Comparison of ENCODE assay signal across 24 cellular contexts in the genomic region with DNA sequence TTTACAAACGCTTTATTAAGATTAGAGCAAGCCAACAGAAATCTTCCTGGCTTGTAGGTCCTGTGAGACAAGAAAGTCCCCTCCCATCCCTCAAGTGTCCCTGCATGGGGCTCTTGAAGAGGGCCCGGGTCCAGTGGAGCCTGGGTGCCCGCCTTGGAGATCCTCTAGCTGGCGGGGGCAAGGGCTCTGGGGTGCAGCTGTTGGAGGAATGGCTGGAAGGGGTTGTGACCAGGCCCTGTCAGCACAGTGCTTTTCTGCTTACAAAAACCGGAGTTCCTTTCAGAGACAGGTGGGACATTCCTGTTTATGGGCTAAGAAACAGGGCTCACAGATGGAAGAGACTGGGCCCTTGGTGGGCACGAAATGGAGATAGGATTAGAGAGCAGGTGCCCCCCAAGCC. TPM values are rescaled to one million over a fixed set of nuclear protein-coding genes. Genes with fewer than 3 reads are reported as not detected.
DNase-seq lines count a peak whose midpoint lies in the region; FAIRE-seq and TF ChIP-seq lines count a peak whose summit lies in the region.
"Had no signal": no experiment of that assay in that cellular context is flagged by ENCODE, and none has a peak within 500 bp of the region (broad histone marks: within the 10 kb centered on the region; RNA-seq: fewer than 3 reads in every experiment).

No MANE protein-coding gene starts in this region.

- H2AK5ac ChIP-seq in neuronal stem cell (ENCODE audit: low read depth, low read length) (peak overlapping the region; percentile 96), H9 (ENCODE audit: insufficient read length, low read length) (no peak overlapping the region)

- no peak overlapping the region for H3K14ac ChIP-seq in neuronal stem cell (ENCODE audit: low read length)
- no peak overlapping the region for H3K14ac ChIP-seq in H9 (ENCODE audit: insufficient read depth, low read length)

- H3K4me1 Mint-ChIP-seq in nephron: peaks cover 65% of the 10 kb centered on the region
- peaks cover 17 to 55% of the 10 kb centered on the region in 2 experiments for H3K4me1 Mint-ChIP-seq in H9
- H3K4me1 Mint-ChIP-seq: CD4-positive, CD25-positive, alpha-beta regulatory T cell; CD8-positive, alpha-beta memory T cell had no signal

- no CpG with 5 or more reads among the region's 6 CpGs for WGBS in neuronal stem cell (ENCODE audit: extremely low coverage in 2 of 2, insufficient read length in 2 of 2, insufficient replicate concordance in 1 of 2), 2 donors
- no CpG with 5 or more reads among the region's 6 CpGs for WGBS in H9 (ENCODE audit: extremely low coverage, insufficient read length, low lambda C conversion rate)
- WGBS in adrenal gland, 4 donors: 89 to 98% (median 93%) methylated on average over 6 of the region's 6 CpGs

- H2BK5ac ChIP-seq in neuronal stem cell (ENCODE audit: low read length) (peak overlapping the region; percentile 85), H9 (ENCODE audit: insufficient read length, low read length) (no peak overlapping the region)

- H3K4me1 ChIP-seq in endothelial cell of umbilical vein (ENCODE audit: control insufficient read depth, extremely low read depth, insufficient read depth, low read length) (no peaks in the 10 kb centered on the region), neuronal stem cell (ENCODE audit: control insufficient read depth in 2 of 2, insufficient read depth in 1 of 2, low read depth in 1 of 2, low read length in 2 of 2) (peaks cover 30 to 43% of the 10 kb centered on the region in 2 donors), H9 (ENCODE audit: insufficient read depth, low read length) (no peaks in the 10 kb centered on the region), adrenal gland (replicated peaks in 1 of 2) (no peaks in the 10 kb centered on the region)

- no peaks in the 10 kb centered on the region for H3K36me3 Mint-ChIP-seq in nephron (ENCODE audit: low read depth)
- H3K36me3 Mint-ChIP-seq in H9 (ENCODE audit: insufficient read depth in 1 of 3, low read depth in 3 of 3): peaks cover 0 to 4% (median 0%) of the 10 kb centered on the region in 3 experiments; a peak in 3 of 7 replicates
- H3K36me3 Mint-ChIP-seq: CD4-positive, CD25-positive, alpha-beta regulatory T cell; CD8-positive, alpha-beta memory T cell had no signal

- H3K23ac ChIP-seq in neuronal stem cell (ENCODE audit: low read depth, low read length, poor library complexity): no peak overlapping the region
- no peak overlapping the region for H3K23ac ChIP-seq in H9 (ENCODE audit: insufficient read length, low read depth, low read length)

- H4K20me1 ChIP-seq in endothelial cell of umbilical vein (replicated peaks; ENCODE audit: control insufficient read depth, extremely low read depth, insufficient read depth, low read length) (no peaks in the 10 kb centered on the region), H9 (ENCODE audit: control insufficient read depth, insufficient read depth, insufficient read length) (no peaks in the 10 kb centered on the region)

- H3K23me2 ChIP-seq in H9 (ENCODE audit: insufficient read length, low read depth, low read length, poor library complexity, severe bottlenecking): peaks cover 8% of the 10 kb centered on the region

- CTCF ChIA-PET in endothelial cell of umbilical vein (lab: Charles Lee): interaction anchor here (1.1 to 4.4 kb wide), 3 partner anchors 12 to 78 kb away, joined by 3 to 24 read pairs (median 3); no protein-coding TSS in a partner anchor

- DNase-seq in endothelial cell of umbilical vein (ENCODE audit: low read depth, low spot score): no peak
- no peak for DNase-seq in neuronal stem cell (ENCODE audit: low spot score)
- DNase-seq in H9: no peak
- DNase-seq in HPDE6-E6E7 (ENCODE audit: extremely low spot score): no peak
- no peak for DNase-seq in activated CD8-positive, alpha-beta memory T cell treated with anti-CD3 and anti-CD28 coated beads, Interleukin-2, amount 50 U/mL, for 4 hours
- no peak for DNase-seq in adrenal gland
- DNase-seq: ACHN; BE2C; C1 segment of cervical spinal cord; CD4-positive, CD25-positive, alpha-beta regulatory T cell; CD8-positive, alpha-beta memory T cell; COR-L47; DMS 273 treated with DMSO at 0.1 percent for 48 hours; DMS53; DND-41; EL; GM23248; HCEC 1CT had no signal

- H4K8ac ChIP-seq in neuronal stem cell (ENCODE audit: low read depth, low read length) (no peak overlapping the region), H9 (replicated peaks; ENCODE audit: insufficient read length, low read depth, low read length) (no peak overlapping the region)

- H2BK120ac ChIP-seq in neuronal stem cell (ENCODE audit: low read depth, low read length) (peak overlapping the region; percentile 89), H9 (ENCODE audit: low read depth, low read length, poor library complexity, severe bottlenecking) (no peak overlapping the region)

- H3K18ac ChIP-seq in neuronal stem cell (ENCODE audit: low read length) (peak overlapping the region; percentile 89), H9 (ENCODE audit: insufficient read length, low read depth, low read length) (no peak overlapping the region)

- no TSS peak for BruUV-seq in endothelial cell of umbilical vein (replicated peaks; lab: Mats Ljungman, UMichigan)

- POLR2A ChIA-PET in endothelial cell of umbilical vein (lab: Charles Lee): no interaction called here

- H3K4ac ChIP-seq in neuronal stem cell (ENCODE audit: low read length): no peak overlapping the region
- H3K4ac ChIP-seq in H9 (ENCODE audit: low read depth, low read length): no peak overlapping the region

- H3K27ac ChIP-seq in endothelial cell of umbilical vein (ENCODE audit: insufficient read depth, low read depth, low read length) (no peak overlapping the region), neuronal stem cell (replicated peaks; ENCODE audit: low read length) (peak overlapping the region; percentile 63), H9 (ENCODE audit: insufficient read length, low read depth, low read length) (no peak overlapping the region), adrenal gland (no peak overlapping the region)
- H3K27ac ChIP-seq: GM23248 had no signal

- TF ChIP-seq POLR2A in endothelial cell of umbilical vein (IDR thresholded peaks at IDR 0.05; ENCODE audit: low read depth, low read length): no peak
- TF ChIP-seq POLR2A in adrenal gland (IDR thresholded peaks at IDR 0.05): no peak

- H3K9ac ChIP-seq in endothelial cell of umbilical vein (replicated peaks; ENCODE audit: extremely low read depth, insufficient read depth, low read length) (no peak overlapping the region), neuronal stem cell (ENCODE audit: low read depth, low read length, poor library complexity) (no peak overlapping the region), H9 (ENCODE audit: extremely low read depth, insufficient read length, low read length) (no peak overlapping the region)
- H3K9ac ChIP-seq: GM23248 had no signal

- no peak overlapping the region for H2BK12ac ChIP-seq in neuronal stem cell (ENCODE audit: low read length)
- H2BK12ac ChIP-seq in H9 (ENCODE audit: insufficient read length, low read depth, low read length): no peak overlapping the region

- TF ChIP-seq CTCF in endothelial cell of umbilical vein (IDR thresholded peaks at IDR 0.05; ENCODE audit: extremely low read depth in 1 of 2, insufficient read depth in 1 of 2, low read depth in 1 of 2, low read length in 2 of 2): no peak
- no peak for TF ChIP-seq CTCF in nephron (IDR thresholded peaks at IDR 0.05; ENCODE audit: unreplicated experiment in 3 of 3)
- TF ChIP-seq CTCF in H9 (conservative IDR thresholded peaks at IDR 0.05): no peak
- TF ChIP-seq CTCF in adrenal gland (IDR thresholded peaks at IDR 0.05): no peak

- H3K4me3 ChIP-seq in endothelial cell of umbilical vein (replicated peaks in 1 of 3; ENCODE audit: insufficient read depth in 1 of 3, low read depth in 1 of 3, low read length in 3 of 3): no peak overlapping the region
- H3K4me3 ChIP-seq in neuronal stem cell (ENCODE audit: low read length in 2 of 2): no peak overlapping the region
- no peak overlapping the region for H3K4me3 ChIP-seq in adrenal gland
- H3K4me3 ChIP-seq: GM12878, GM23248 had no signal

- H3K4me2 ChIP-seq in endothelial cell of umbilical vein (ENCODE audit: insufficient read depth, low read length) (no peak overlapping the region), neuronal stem cell (ENCODE audit: insufficient read depth, low read length, poor library complexity, severe bottlenecking) (no peak overlapping the region), H9 (ENCODE audit: insufficient read depth, insufficient read length, low read length) (no peak overlapping the region)

- peak overlapping the region in 2 of 3 experiments; percentile 65 to 70 for H3K27ac Mint-ChIP-seq in nephron
- H3K27ac Mint-ChIP-seq in H9: no peak overlapping the region
- H3K27ac Mint-ChIP-seq: CD4-positive, CD25-positive, alpha-beta regulatory T cell; CD8-positive, alpha-beta memory T cell had no signal

- H3K9me3 Mint-ChIP-seq in nephron (no peaks in the 10 kb centered on the region), H9 (peaks cover 5 to 8% of the 10 kb centered on the region in 2 experiments)
- H3K9me3 Mint-ChIP-seq: CD8-positive, alpha-beta memory T cell had no signal

- H3K56ac ChIP-seq in H9 (ENCODE audit: insufficient read length, low read depth, low read length): no peak overlapping the region

- H3K79me2 ChIP-seq in endothelial cell of umbilical vein (ENCODE audit: control insufficient read depth, insufficient read depth, low read length) (no peaks in the 10 kb centered on the region), H9 (ENCODE audit: insufficient read depth, low read length) (no peaks in the 10 kb centered on the region)

- no peaks in the 10 kb centered on the region for H3K9me3 ChIP-seq in endothelial cell of umbilical vein (replicated peaks; ENCODE audit: control insufficient read depth, insufficient read depth, low read length)
- no peaks in the 10 kb centered on the region for H3K9me3 ChIP-seq in neuronal stem cell (replicated peaks in 1 of 2; ENCODE audit: control insufficient read depth in 2 of 2, insufficient read depth in 1 of 2, low read depth in 1 of 2, low read length in 2 of 2)
- no peaks in the 10 kb centered on the region for H3K9me3 ChIP-seq in H9 (ENCODE audit: control insufficient read depth, low read depth, low read length)
- H3K9me3 ChIP-seq in adrenal gland (replicated peaks in 1 of 3): no peaks in the 10 kb centered on the region
- H3K9me3 ChIP-seq: BE2C had no signal

- H2BK15ac ChIP-seq in neuronal stem cell (ENCODE audit: low read length): peak overlapping the region; percentile 19
- H2BK15ac ChIP-seq in H9 (ENCODE audit: low read depth, low read length): no peak overlapping the region

- peaks cover 2% of the 10 kb centered on the region for H3K79me1 ChIP-seq in neuronal stem cell (ENCODE audit: low read depth, low read length)
- no peaks in the 10 kb centered on the region for H3K79me1 ChIP-seq in H9 (ENCODE audit: insufficient read depth, low read depth, low read length, poor library complexity, severe bottlenecking)

- dilution Hi-C loops in endothelial cell of umbilical vein (cut with MboI; ENCODE audit: extremely low pct_ligation_motif_present, low sequenced_read_pairs): no loop called here

- H3K27me3 Mint-ChIP-seq in nephron (ENCODE audit: low read depth) (peaks cover 75% of the 10 kb centered on the region), H9 (ENCODE audit: low read depth) (peaks cover 73% of the 10 kb centered on the region)

- no peak overlapping the region for H2BK20ac ChIP-seq in H9 (ENCODE audit: low read depth, low read length, poor library complexity, severe bottlenecking)

- peak overlapping the region in 2 of 3 experiments; percentile 46 to 66 for H3K4me3 Mint-ChIP-seq in nephron
- H3K4me3 Mint-ChIP-seq in H9: no peak overlapping the region
- H3K4me3 Mint-ChIP-seq: CD4-positive, CD25-positive, alpha-beta regulatory T cell; CD8-positive, alpha-beta memory T cell had no signal

- H3K9me1 ChIP-seq in endothelial cell of umbilical vein (replicated peaks; ENCODE audit: control insufficient read depth, extremely low read depth, insufficient read depth, low read length): no peaks in the 10 kb centered on the region

- peaks cover 37 to 58% of the 10 kb centered on the region in 2 experiments for H3K27me3 ChIP-seq in endothelial cell of umbilical vein (ENCODE audit: control insufficient read depth in 2 of 2, insufficient read depth in 2 of 2, low read length in 2 of 2)
- H3K27me3 ChIP-seq in neuronal stem cell (ENCODE audit: control insufficient read depth in 3 of 3, insufficient read depth in 3 of 3, low read depth in 1 of 3, low read length in 3 of 3): peaks cover 0 to 79% (median 0%) of the 10 kb centered on the region in 3 experiments
- peaks cover 24% of the 10 kb centered on the region; the same call in 1 of the 2 replicates for H3K27me3 ChIP-seq in H9 (ENCODE audit: insufficient read depth, low read length)
- no peaks in the 10 kb centered on the region for H3K27me3 ChIP-seq in adrenal gland

- FAIRE-seq in endothelial cell of umbilical vein (lab: Jason Lieb, UNC): no peak
- FAIRE-seq: A204.1, GM12878, GM19239 had no signal

- no peak overlapping the region for H4K91ac ChIP-seq in neuronal stem cell (ENCODE audit: low read depth, low read length, poor library complexity)
- H4K91ac ChIP-seq in H9 (ENCODE audit: insufficient read length, low read depth, low read length): no peak overlapping the region

- H3T11ph ChIP-seq in H9 (ENCODE audit: low read length): no peak overlapping the region

- H2AFZ ChIP-seq in endothelial cell of umbilical vein (ENCODE audit: low read depth, low read length) (no peak overlapping the region), neuronal stem cell (ENCODE audit: low read length) (peak overlapping the region; percentile 83), H9 (ENCODE audit: low read length) (no peak overlapping the region)
- H2AFZ ChIP-seq: GM23248 had no signal

- intact Hi-C loops in endothelial cell of umbilical vein (cut with micrococcal nuclease): no loop called here
- intact Hi-C loops in adrenal gland (cut with DNase I): no loop called here

- H4K5ac ChIP-seq in H9 (ENCODE audit: insufficient read length, low read depth, low read length): no peak overlapping the region

- H3K36me3 ChIP-seq in endothelial cell of umbilical vein (ENCODE audit: control insufficient read depth in 2 of 2, extremely low read depth in 1 of 2, insufficient read depth in 2 of 2, low read length in 2 of 2) (no peaks in the 10 kb centered on the region), neuronal stem cell (replicated peaks in 1 of 2; ENCODE audit: control insufficient read depth in 2 of 2, insufficient read depth in 2 of 2, low read length in 2 of 2) (peaks cover 0 to 16% of the 10 kb centered on the region in 2 donors), adrenal gland (replicated peaks in 1 of 2) (no peaks in the 10 kb centered on the region)

RNA-seq across cellular contexts. Expression of gene DLK1, which starts 2.6 kb away (rescaled TPM):
- total RNA-seq in endothelial cell of umbilical vein: not detected in 2 replicates
- polyA plus RNA-seq in endothelial cell of umbilical vein: not detected in 2 replicates
- polyA plus RNA-seq in endothelial cell of umbilical vein (2011; cell fraction: cytosol; rRNA removed): not detected in 2 replicates
- polyA plus RNA-seq in endothelial cell of umbilical vein (2011; cell fraction: nucleus; rRNA removed): not detected in 2 replicates
- not detected in 2 replicates for polyA plus RNA-seq in endothelial cell of umbilical vein (2012)
- 8.3 and 11.2 TPM in 2 replicates for polyA minus RNA-seq in endothelial cell of umbilical vein
- not detected for polyA minus RNA-seq in endothelial cell of umbilical vein (2011; cell fraction: cytosol; rRNA and poly(A)+ RNA removed)
- polyA minus RNA-seq in endothelial cell of umbilical vein (2011; cell fraction: nucleus; rRNA and poly(A)+ RNA removed): not detected in 2 replicates
- polyA plus RNA-seq in neuronal stem cell (2013, experiment 1 of 2): 6,496 TPM
- 6,408 TPM for polyA plus RNA-seq in neuronal stem cell (2013, experiment 2 of 2)
- total RNA-seq in H9 (2021): 2.8 and 3.2 TPM in 2 replicates
- total RNA-seq in adrenal gland: 1,000 to 10,000 TPM; 1,488 to 2,787 (median 2,011) TPM
- polyA plus RNA-seq in adrenal gland: 1,000 to 10,000 TPM in 1 of 3 donors, 100 to 1,000 TPM in 2; 426 to 1,401 (median 972) TPM
- total RNA-seq: CD4-positive, CD25-positive, alpha-beta regulatory T cell; CD8-positive, alpha-beta memory T cell; GM23248; H4; HT1080 had no signal
- polyA plus RNA-seq: CD4-positive, CD25-positive, alpha-beta regulatory T cell; CD8-positive, alpha-beta memory T cell; GM12878; GM23248 had no signal

Comparison
In these comparisons a context has a peak if more than half of its experiments do, and no peak if none do; other contexts are left out.
1. H3K27ac Mint-ChIP-seq: peak in nephron (2 of 3); none in H9 (0 of 3).
2. H3K4me3 Mint-ChIP-seq: peak in nephron (2 of 3); none in H9 (0 of 2).
3. RNA of gene DLK1, which starts 2.6 kb away (total RNA-seq): 1,488 to 2,787 TPM in adrenal gland; 2.8 to 3.2 TPM in H9 and not detected in endothelial cell of umbilical vein; every median in the first group is over 100 times any median in the second.